8 cellular contexts compared by ENCODE assay signal in the genomic region with DNA sequence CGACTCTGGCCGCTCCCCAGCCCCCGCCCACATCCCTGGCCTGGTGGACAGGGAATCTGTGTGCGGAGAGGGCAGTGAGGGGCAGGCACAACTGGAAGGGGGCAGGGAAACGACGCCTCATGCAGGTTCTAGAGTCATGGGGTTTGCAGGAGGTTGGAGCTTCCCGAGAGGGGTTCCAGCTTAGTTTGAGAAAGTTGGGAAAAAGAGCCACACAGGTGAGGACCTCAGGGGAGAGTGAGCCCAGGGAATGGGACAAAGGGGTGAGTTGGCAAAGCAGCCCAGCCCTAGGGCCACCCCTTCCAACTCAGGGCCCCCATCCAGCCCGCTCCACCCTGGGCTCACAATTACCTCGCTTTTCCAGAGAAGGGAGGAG. TPM values are rescaled to one million over a fixed set of nuclear protein-coding genes. Genes with fewer than 3 reads are reported as not detected.
DNase-seq lines count a peak whose midpoint lies in the region; ATAC-seq and TF ChIP-seq lines count a peak whose summit lies in the region.

No MANE protein-coding gene starts in this region.

- peaks cover 7% of the 10 kb centered on the region for H3K36me3 Mint-ChIP-seq in neural progenitor cell

- H3K4me1 Mint-ChIP-seq in neural progenitor cell: peaks cover 36% of the 10 kb centered on the region

- in situ Hi-C loops in SK-MEL-5 (cut with HindIII; ENCODE audit: low pct_unique_long_range_greater_than_20kb, low sequenced_read_pairs): no loop called here

- peak overlapping the region; percentile 73 for H3K9ac ChIP-seq in ES-I3 (ENCODE audit: low read depth, low read length)
- peak overlapping the region; percentile 80 for H3K9ac ChIP-seq in neural progenitor cell

- H3K9me3 Mint-ChIP-seq in neural progenitor cell: no peaks in the 10 kb centered on the region

- H3K4me1 ChIP-seq in ES-I3 (ENCODE audit: insufficient read depth, low read length): peaks cover 41% of the 10 kb centered on the region
- peaks cover 19% of the 10 kb centered on the region for H3K4me1 ChIP-seq in foreskin keratinocyte
- peaks cover 18% of the 10 kb centered on the region for H3K4me1 ChIP-seq in neural progenitor cell

- DNase-seq in SK-MEL-5 (ENCODE audit: low read depth, low spot score): peak; percentile 87
- DNase-seq in foreskin keratinocyte: no peak
- DNase-seq in neural progenitor cell (ENCODE audit: low spot score): peak; percentile 69
- DNase-seq in T-helper 1 cell: no peak

- peak overlapping the region; percentile 96 for H3K27ac Mint-ChIP-seq in neural progenitor cell

- peaks cover 18% of the 10 kb centered on the region for H4K20me1 ChIP-seq in neural progenitor cell (ENCODE audit: low read depth)

- peaks cover 38% of the 10 kb centered on the region for H3K79me2 ChIP-seq in neural progenitor cell (ENCODE audit: low read depth)

- H3K4me3 Mint-ChIP-seq in neural progenitor cell: peak overlapping the region; percentile 92

- peaks cover 39% of the 10 kb centered on the region for H3F3A ChIP-seq in neural progenitor cell (ENCODE audit: low read depth)

- no peak for ATAC-seq in foreskin keratinocyte
- ATAC-seq in HG03571 (IDR thresholded peaks at IDR 0.05; ENCODE audit: unreplicated experiment): no peak
- ATAC-seq in HG02798 (IDR thresholded peaks at IDR 0.05; ENCODE audit: poor library complexity, unreplicated experiment): no peak
- ATAC-seq in GM18868 (IDR thresholded peaks at IDR 0.05; ENCODE audit: unreplicated experiment): no peak

- H3K4me2 ChIP-seq in neural progenitor cell: peak overlapping the region; percentile 98

- H3K27me3 Mint-ChIP-seq in neural progenitor cell (ENCODE audit: insufficient read depth, low read depth): peaks cover 26% of the 10 kb centered on the region

- peak overlapping the region; percentile 77 for H3K4me3 ChIP-seq in neural progenitor cell

- H3K27me3 ChIP-seq in foreskin keratinocyte (no peaks in the 10 kb centered on the region), neural progenitor cell (peaks cover 14% of the 10 kb centered on the region)

- TF ChIP-seq CTCF in foreskin keratinocyte (conservative IDR thresholded peaks at IDR 0.05): no peak
- no peak for TF ChIP-seq CTCF in neural progenitor cell (IDR thresholded peaks at IDR 0.05)

- H3K9me3 ChIP-seq in ES-I3 (ENCODE audit: control insufficient read depth, insufficient read depth, low read length) (no peaks in the 10 kb centered on the region), neural progenitor cell (ENCODE audit: low read depth) (no peaks in the 10 kb centered on the region)

- peak overlapping the region; percentile 0 for H2AFZ ChIP-seq in neural progenitor cell (replicated peaks)

- H3K36me3 ChIP-seq in ES-I3 (ENCODE audit: insufficient read depth, low read length): no peaks in the 10 kb centered on the region
- no peaks in the 10 kb centered on the region for H3K36me3 ChIP-seq in neural progenitor cell

- H3K27ac ChIP-seq in foreskin keratinocyte: peak overlapping the region; percentile 92
- H3K27ac ChIP-seq in neural progenitor cell: peak overlapping the region; percentile 98

RNA-seq across cellular contexts. Expression of a gene that starts 1.7 kb away (rescaled TPM):
- total RNA-seq in SK-MEL-5 (2014; rRNA removed; shearing (Covaris generic)): 56.1 and 59.5 TPM in 2 replicates
- polyA plus RNA-seq in SK-MEL-5 (2015; cell fraction: cytosol; rRNA removed): 69.4 and 76.8 TPM in 2 replicates
- 203 and 204 TPM in 2 replicates for polyA plus RNA-seq in SK-MEL-5 (2015; cell fraction: nucleus; rRNA removed)
- total RNA-seq in foreskin keratinocyte (143 and 188 TPM in 2 replicates), neural progenitor cell (ENCODE audit: low replicate concordance) (11.4 and 40.0 TPM in 2 replicates)
- 132 and 168 TPM in 2 replicates for polyA plus RNA-seq in foreskin keratinocyte

RNA-seq across cellular contexts. Expression of a gene that starts 14.9 kb away (rescaled TPM):
- total RNA-seq in SK-MEL-5 (2014; rRNA removed; shearing (Covaris generic)): 21.6 and 23.6 TPM in 2 replicates
- polyA plus RNA-seq in SK-MEL-5 (2015; cell fraction: cytosol; rRNA removed): 9.8 and 15.1 TPM in 2 replicates
- polyA plus RNA-seq in SK-MEL-5 (2015; cell fraction: nucleus; rRNA removed): 89.5 and 130 TPM in 2 replicates
- total RNA-seq in foreskin keratinocyte (33.4 and 36.2 TPM in 2 replicates), neural progenitor cell (ENCODE audit: low replicate concordance) (8.7 and 15.9 TPM in 2 replicates)
- polyA plus RNA-seq in foreskin keratinocyte: 43.7 and 50.7 TPM in 2 replicates

RNA-seq across cellular contexts. Expression of a gene that starts 18.2 kb away (rescaled TPM):
- 45.9 and 52.1 TPM in 2 replicates for total RNA-seq in SK-MEL-5 (2014; rRNA removed; shearing (Covaris generic))
- polyA plus RNA-seq in SK-MEL-5 (2015; cell fraction: cytosol; rRNA removed): 93.5 and 94.2 TPM in 2 replicates
- polyA plus RNA-seq in SK-MEL-5 (2015; cell fraction: nucleus; rRNA removed): 307 and 328 TPM in 2 replicates
- total RNA-seq in foreskin keratinocyte: 47.6 and 63.9 TPM in 2 replicates
- polyA plus RNA-seq in foreskin keratinocyte: 69.7 and 91.6 TPM in 2 replicates
- total RNA-seq in neural progenitor cell (ENCODE audit: low replicate concordance): 38.2 and 132 TPM in 2 replicates

RNA-seq across cellular contexts. Expression of a gene that starts 18.5 kb away (rescaled TPM):
- total RNA-seq in SK-MEL-5 (2014; rRNA removed; shearing (Covaris generic)): 26.9 and 27.7 TPM in 2 replicates
- polyA plus RNA-seq in SK-MEL-5 (2015; cell fraction: cytosol; rRNA removed): 24.5 and 30.6 TPM in 2 replicates
- polyA plus RNA-seq in SK-MEL-5 (2015; cell fraction: nucleus; rRNA removed): 9.2 and 22.0 TPM in 2 replicates
- total RNA-seq in foreskin keratinocyte (73.6 and 80.9 TPM in 2 replicates), neural progenitor cell (ENCODE audit: low replicate concordance) (88.1 and 138 TPM in 2 replicates)
- polyA plus RNA-seq in foreskin keratinocyte: 95.6 and 100 TPM in 2 replicates

RNA-seq across cellular contexts. Expression of a gene that starts 18.6 kb away (rescaled TPM):
- total RNA-seq in SK-MEL-5 (2014; rRNA removed; shearing (Covaris generic)): 0.53 and 0.85 TPM in 2 replicates
- 1.3 and 2.8 TPM in 2 replicates for polyA plus RNA-seq in SK-MEL-5 (2015; cell fraction: cytosol; rRNA removed)
- 2.7 and 2.9 TPM in 2 replicates for polyA plus RNA-seq in SK-MEL-5 (2015; cell fraction: nucleus; rRNA removed)
- total RNA-seq in foreskin keratinocyte (1.5 and 3.5 TPM in 2 replicates), neural progenitor cell (ENCODE audit: low replicate concordance) (1.8 and 6.0 TPM in 2 replicates)
- 1.9 and 3.2 TPM in 2 replicates for polyA plus RNA-seq in foreskin keratinocyte

Comparison
In these comparisons a context has a peak if more than half of its experiments do, and no peak if none do; other contexts are left out.
1. DNase-seq: peak in SK-MEL-5 (single experiment) and neural progenitor cell (single experiment); none in foreskin keratinocyte (0 of 2) and T-helper 1 cell (0 of 5).